9 cellular contexts compared by ENCODE assay signal in genomic region chr12:62724947-62725447, GRCh38.
DNase-seq lines count a peak whose midpoint lies in the region; ATAC-seq, FAIRE-seq and TF ChIP-seq lines count a peak whose summit lies in the region.
"Had no signal": no experiment of that assay in that cellular context is flagged by ENCODE, and none has a peak within 500 bp of the region (broad histone marks: within the 10 kb centered on the region; RNA-seq: fewer than 3 reads in every experiment).

No MANE protein-coding gene starts in this region.

- no peaks in the 10 kb centered on the region for H3K36me3 Mint-ChIP-seq in activated CD8-positive, alpha-beta T cell treated with anti-CD3 and anti-CD28 coated beads, Interleukin-2, amount 10 ng/mL, durations not matched to agents 7 days and 5 days (ENCODE audit: low read depth)

- H3K27me3 Mint-ChIP-seq in activated CD8-positive, alpha-beta T cell treated with anti-CD3 and anti-CD28 coated beads, Interleukin-2, amount 10 ng/mL, durations not matched to agents 7 days and 5 days (ENCODE audit: low read depth) = peaks cover 15% of the 10 kb centered on the region

- no peak for TF ChIP-seq POLR2A in GM18505 (IDR thresholded peaks at IDR 0.05; ENCODE audit: borderline replicate concordance, extremely low read depth, insufficient read depth, insufficient read length)

- H3K4me1 Mint-ChIP-seq in activated CD8-positive, alpha-beta T cell treated with anti-CD3 and anti-CD28 coated beads, Interleukin-2, amount 10 ng/mL, durations not matched to agents 7 days and 5 days (ENCODE audit: low read depth) = no peaks in the 10 kb centered on the region

- no peak overlapping the region for H3K27ac Mint-ChIP-seq in activated CD8-positive, alpha-beta T cell treated with anti-CD3 and anti-CD28 coated beads, Interleukin-2, amount 10 ng/mL, durations not matched to agents 7 days and 5 days

- POLR2A ChIA-PET in activated CD8-positive, alpha-beta T cell treated with anti-CD3 and anti-CD28 coated beads, Interleukin-2, amount 10 ng/mL, durations not matched to agents 7 days and 5 days (lab: Charles Lee) = no interaction called here

- CTCF ChIA-PET in activated CD8-positive, alpha-beta T cell treated with anti-CD3 and anti-CD28 coated beads, Interleukin-2, amount 10 ng/mL, durations not matched to agents 7 days and 5 days (lab: Charles Lee) = no interaction called here

- H3K4me3 Mint-ChIP-seq in activated CD8-positive, alpha-beta T cell treated with anti-CD3 and anti-CD28 coated beads, Interleukin-2, amount 10 ng/mL, durations not matched to agents 7 days and 5 days = no peak overlapping the region

- ATAC-seq in esophagus mucosa = peak; percentile 100
- ATAC-seq in activated CD8-positive, alpha-beta T cell treated with anti-CD3 and anti-CD28 coated beads, Interleukin-2, amount 10 ng/mL, durations not matched to agents 7 days and 5 days = no peak
- no peak for ATAC-seq in GM18505 (IDR thresholded peaks at IDR 0.05; ENCODE audit: unreplicated experiment)
- ATAC-seq: stimulated activated naive CD8-positive, alpha-beta T cell treated with anti-CD3 and anti-CD28 coated beads, Interleukin-15, Interleukin-2, amounts not matched to agents 100 U/mL and 50 U/mL, for 24 hours had no signal

- no peak for FAIRE-seq in D721Med (lab: Jason Lieb, UNC)

- peak; percentile 22 for DNase-seq in D721Med (ENCODE audit: insufficient read length, low spot score)
- peak; percentile 93 for DNase-seq in NCI-H82 (lab: John Stamatoyannopoulos, UW)
- peak; percentile 98 for DNase-seq in non-pigmented ciliary epithelial cell (ENCODE audit: low read depth)
- DNase-seq in NCI-H2081 (lab: John Stamatoyannopoulos, UW) = no peak
- DNase-seq in activated CD8-positive, alpha-beta T cell treated with anti-CD3 and anti-CD28 coated beads, Interleukin-2, amount 10 ng/mL, durations not matched to agents 7 days and 5 days = no peak
- no peak for DNase-seq in NCI-H2029 treated with DMSO at 0.1 percent for 48 hours (lab: John Stamatoyannopoulos, UW)
- DNase-seq: stimulated activated naive CD8-positive, alpha-beta T cell treated with anti-CD3 and anti-CD28 coated beads, Interleukin-15, Interleukin-2, amounts not matched to agents 100 U/mL and 50 U/mL, for 24 hours had no signal

- no peak for TF ChIP-seq CTCF in D721Med (IDR thresholded peaks at IDR 0.05; ENCODE audit: insufficient read depth, missing control alignments)

- no peaks in the 10 kb centered on the region for H3K9me3 Mint-ChIP-seq in activated CD8-positive, alpha-beta T cell treated with anti-CD3 and anti-CD28 coated beads, Interleukin-2, amount 10 ng/mL, durations not matched to agents 7 days and 5 days (ENCODE audit: insufficient read depth)

Comparison
In these comparisons a context has a peak if more than half of its experiments do, and no peak if none do; other contexts are left out.
1. DNase-seq: peak in D721Med (single experiment), NCI-H82 (single experiment) and non-pigmented ciliary epithelial cell (single experiment); none in NCI-H2081 (0 of 2), activated CD8-positive, alpha-beta T cell treated with anti-CD3 and anti-CD28 coated beads, Interleukin-2, amount 10 ng/mL, durations not matched to agents 7 days and 5 days (single experiment) and NCI-H2029 treated with DMSO at 0.1 percent for 48 hours (single experiment).